1 cellular context compared by ENCODE assay signal in genomic region chr11:65516135-65516968, GRCh38.
TF ChIP-seq lines count a peak whose summit lies in the region.

No MANE protein-coding gene starts in this region.

TF ChIP-seq in K562, 482 proteins besides CTCF, POLR2A, EP300 and RAD21 (continued from another document and continues in another):
- TF ChIP-seq ARID4B (CRISPR knock-in tag; IDR thresholded peaks at IDR 0.05), result no peak
- TF ChIP-seq BCLAF1 (IDR thresholded peaks at IDR 0.05; ENCODE audit: borderline replicate concordance in 1 of 2, control insufficient read depth in 1 of 2, low read depth in 2 of 2, low read length in 1 of 2), result 0 out of 4 replicates have a peak, but pooled peaks of 1 of the 2 experiments have one; percentile 32
- TF ChIP-seq ZNF384 (IDR thresholded peaks at IDR 0.05; ENCODE audit: low read depth, low read length), result no peak
- TF ChIP-seq DPF2 (IDR thresholded peaks at IDR 0.05), result peak; percentile 40
- peak; percentile 27 to 58; a peak in 1 of 4 replicates for TF ChIP-seq MLLT1 (IDR thresholded peaks at IDR 0.05)
- no peak for TF ChIP-seq TCF15 (CRISPR knock-in tag; IDR thresholded peaks at IDR 0.05)
- no peak for TF ChIP-seq SPI1 (IDR thresholded peaks at IDR 0.05; ENCODE audit: borderline replicate concordance, low read depth, low read length)
- no peak for TF ChIP-seq USF1 (CRISPR knock-in tag; IDR thresholded peaks at IDR 0.05)
- peak; percentile 50; the same call in 1 of the 2 replicates for TF ChIP-seq ZBTB7A (IDR thresholded peaks at IDR 0.05; ENCODE audit: borderline replicate concordance, control insufficient read depth, low read depth, low read length)
- 0 out of 2 replicates have a peak, but pooled peaks have one; percentile 35 for TF ChIP-seq CC2D1A (IDR thresholded peaks at IDR 0.05)
- no peak for TF ChIP-seq BMI1 (IDR thresholded peaks at IDR 0.05; ENCODE audit: low read length)
- peak; percentile 36; the same call in 1 of the 2 replicates for TF ChIP-seq ARID2 (IDR thresholded peaks at IDR 0.05)
- TF ChIP-seq PHF21A (IDR thresholded peaks at IDR 0.05; ENCODE audit: borderline replicate concordance, low read depth), result 0 out of 2 replicates have a peak, but pooled peaks have one; percentile 47
- TF ChIP-seq NKRF (IDR thresholded peaks at IDR 0.05; ENCODE audit: borderline replicate concordance), result peak; percentile 36; the same call in 1 of the 2 replicates
- TF ChIP-seq SIX5 (IDR thresholded peaks at IDR 0.05; ENCODE audit: borderline replicate concordance in 1 of 2, insufficient read depth in 1 of 2, low read depth in 1 of 2, low read length in 2 of 2), result no peak
- no peak for TF ChIP-seq NFE2 (IDR thresholded peaks at IDR 0.05; ENCODE audit: low read depth)
- no peak for TF ChIP-seq TAL1 (IDR thresholded peaks at IDR 0.05)
- TF ChIP-seq PBX2 (CRISPR knock-in tag; IDR thresholded peaks at IDR 0.05; ENCODE audit: low read depth), result no peak
- TF ChIP-seq PBX2 (tag; conservative IDR thresholded peaks at IDR 0.05; ENCODE audit: low read depth), result no peak
- TF ChIP-seq EHMT2 (IDR thresholded peaks at IDR 0.05), result 0 out of 2 replicates have a peak, but pooled peaks have one; percentile 46
- no peak for TF ChIP-seq MXI1 (IDR thresholded peaks at IDR 0.05; ENCODE audit: low read depth, low read length)
- TF ChIP-seq CHD7 (IDR thresholded peaks at IDR 0.05; ENCODE audit: low read depth, low read length), result no peak
- TF ChIP-seq ZNF717 (CRISPR knock-in tag; IDR thresholded peaks at IDR 0.05), result no peak
- TF ChIP-seq SP1 (CRISPR knock-in tag; IDR thresholded peaks at IDR 0.05), result no peak
- no peak for TF ChIP-seq KDM5B (IDR thresholded peaks at IDR 0.05; ENCODE audit: insufficient replicate concordance, low read depth, low read length)
